Comparison of ENCODE assay signal across 2 cellular contexts in the genomic region with DNA sequence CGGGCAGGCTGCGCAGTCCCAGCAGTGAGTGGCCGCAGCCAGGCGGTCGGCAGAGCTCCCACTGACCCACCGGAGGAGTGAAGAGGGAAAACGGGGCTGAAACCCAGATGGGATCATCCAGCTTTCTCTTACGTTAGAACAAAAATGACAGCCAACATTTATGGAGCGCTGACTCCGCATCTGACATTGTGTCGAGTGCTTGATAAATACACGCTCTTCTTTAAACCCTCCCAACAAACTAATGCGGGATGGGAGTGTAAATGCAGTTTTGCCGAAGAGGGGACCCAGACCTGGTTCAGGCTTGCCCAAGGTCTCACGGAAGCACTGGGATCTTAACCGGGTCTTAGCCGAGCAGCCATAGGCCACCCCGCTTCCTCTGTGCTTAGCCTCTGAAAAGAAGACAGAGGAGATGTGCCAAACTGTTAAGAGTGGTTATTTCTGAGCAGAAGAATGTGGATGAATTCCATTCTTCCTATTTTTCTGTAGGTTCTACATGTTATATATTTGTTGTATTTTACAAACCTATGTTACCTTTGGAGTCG.
TF ChIP-seq lines count a peak whose summit lies in the region.

No MANE protein-coding gene starts in this region.

TF ChIP-seq in IMR-90, 13 proteins besides CTCF, POLR2A, EP300 and RAD21:
- TF ChIP-seq NFE2L2 (IDR thresholded peaks at IDR 0.05; ENCODE audit: low read depth, low read length): no peak
- no peak for TF ChIP-seq MAFK (IDR thresholded peaks at IDR 0.05; ENCODE audit: low read depth, low read length)
- no peak for TF ChIP-seq RCOR1 (IDR thresholded peaks at IDR 0.05; ENCODE audit: insufficient replicate concordance, low read length)
- TF ChIP-seq MXI1 (IDR thresholded peaks at IDR 0.05; ENCODE audit: borderline replicate concordance, low read depth, low read length): no peak
- TF ChIP-seq BHLHE40 (IDR thresholded peaks at IDR 0.05; ENCODE audit: low read depth, low read length): no peak
- TF ChIP-seq CEBPB (IDR thresholded peaks at IDR 0.05; ENCODE audit: low read depth, low read length): no peak
- no peak for TF ChIP-seq SMC3 (IDR thresholded peaks at IDR 0.05; ENCODE audit: low read depth, low read length)
- no peak for TF ChIP-seq USF2 (IDR thresholded peaks at IDR 0.05; ENCODE audit: low read depth, low read length)
- TF ChIP-seq CHD1 (IDR thresholded peaks at IDR 0.05; ENCODE audit: low read depth, low read length): no peak
- TF ChIP-seq MAZ (IDR thresholded peaks at IDR 0.05; ENCODE audit: borderline replicate concordance, low read depth, low read length): no peak
TF ChIP-seq in IMR-90: peak in this region for 0.

TF ChIP-seq in H1, 55 proteins besides CTCF, POLR2A, EP300 and RAD21:
- TF ChIP-seq RNF2 (IDR thresholded peaks at IDR 0.05; ENCODE audit: borderline replicate concordance, low read depth, low read length, missing control alignments, poor library complexity, severe bottlenecking): peak; percentile 1
- TF ChIP-seq KDM4A (IDR thresholded peaks at IDR 0.05; ENCODE audit: low read depth, low read length, severe bottlenecking): no peak
- TF ChIP-seq SUZ12 (IDR thresholded peaks at IDR 0.05; ENCODE audit: low read length): peak; percentile 58; the same call in 1 of the 2 replicates
